In genomic region chr3:143084856-143085731, GRCh38 we compare ENCODE assay signal across 8 cellular contexts. TPM values are rescaled to one million over a fixed set of nuclear protein-coding genes. Genes with fewer than 3 reads are reported as not detected.
A peak's percentile ranks its signal among the peaks of the same experiment; 100 is the strongest.
DNase-seq lines count a peak whose midpoint lies in the region; ATAC-seq, FAIRE-seq and TF ChIP-seq lines count a peak whose summit lies in the region.

No MANE protein-coding gene starts in this region.

- no peaks in the 10 kb centered on the region for H3K9me3 ChIP-seq in endothelial cell of umbilical vein (replicated peaks; ENCODE audit: control insufficient read depth, insufficient read depth, low read length)
- no peaks in the 10 kb centered on the region for H3K9me3 ChIP-seq in SJCRH30 (replicated peaks)

- intact Hi-C loops in endothelial cell of umbilical vein (cut with micrococcal nuclease): no loop called here

- ATAC-seq in GM21515 (IDR thresholded peaks at IDR 0.05; ENCODE audit: unreplicated experiment): peak; percentile 46
- ATAC-seq in HG03457 (IDR thresholded peaks at IDR 0.05; ENCODE audit: unreplicated experiment): no peak

- peak; percentile 85 for FAIRE-seq in endothelial cell of umbilical vein (lab: Jason Lieb, UNC)

- H3K9ac ChIP-seq in endothelial cell of umbilical vein (replicated peaks; ENCODE audit: extremely low read depth, insufficient read depth, low read length): no peak overlapping the region

- no peak overlapping the region for H3K27ac ChIP-seq in endothelial cell of umbilical vein (ENCODE audit: insufficient read depth, low read depth, low read length)
- no peak overlapping the region for H3K27ac ChIP-seq in caudate nucleus (ENCODE audit: low read depth, low read length)
- H3K27ac ChIP-seq in SJCRH30: no peak overlapping the region

- dilution Hi-C loops in endothelial cell of umbilical vein (cut with MboI; ENCODE audit: extremely low pct_ligation_motif_present, low sequenced_read_pairs): no loop called here

- no peak overlapping the region for H3K4me2 ChIP-seq in endothelial cell of umbilical vein (ENCODE audit: insufficient read depth, low read length)

- CTCF ChIA-PET in endothelial cell of umbilical vein (lab: Charles Lee): interaction anchor here (0.6 to 2.0 kb wide), 8 partner anchors 9 to 589 kb away, joined by 3 to 20 read pairs (median 5); no protein-coding TSS in a partner anchor

- no TSS peak for BruUV-seq in endothelial cell of umbilical vein (replicated peaks; lab: Mats Ljungman, UMichigan)

- H3K4me1 ChIP-seq in endothelial cell of umbilical vein (ENCODE audit: control insufficient read depth, extremely low read depth, insufficient read depth, low read length): peaks cover 3% of the 10 kb centered on the region
- H3K4me1 ChIP-seq in SJCRH30: peaks cover 6% of the 10 kb centered on the region; the same call in 1 of the 2 replicates

- H3K36me3 ChIP-seq in endothelial cell of umbilical vein (ENCODE audit: control insufficient read depth in 2 of 2, extremely low read depth in 1 of 2, insufficient read depth in 2 of 2, low read length in 2 of 2) (no peaks in the 10 kb centered on the region), SJCRH30 (no peaks in the 10 kb centered on the region)

- TF ChIP-seq RAD21 in Ishikawa (IDR thresholded peaks at IDR 0.05; ENCODE audit: low read depth): peak; percentile 43

- peak; percentile 92 for TF ChIP-seq EP300 in Ishikawa (IDR thresholded peaks at IDR 0.05; ENCODE audit: borderline replicate concordance)

- no peak for TF ChIP-seq POLR2A in endothelial cell of umbilical vein (IDR thresholded peaks at IDR 0.05; ENCODE audit: low read depth, low read length)

- TF ChIP-seq CTCF in endothelial cell of umbilical vein (IDR thresholded peaks at IDR 0.05; ENCODE audit: extremely low read depth in 1 of 2, insufficient read depth in 1 of 2, low read depth in 1 of 2, low read length in 2 of 2): peak in 1 of 2 donors; percentile 6

- H3K9me1 ChIP-seq in endothelial cell of umbilical vein (replicated peaks; ENCODE audit: control insufficient read depth, extremely low read depth, insufficient read depth, low read length): no peaks in the 10 kb centered on the region

- H3K4me3 ChIP-seq in endothelial cell of umbilical vein (replicated peaks in 1 of 3; ENCODE audit: insufficient read depth in 1 of 3, low read depth in 1 of 3, low read length in 3 of 3) (no peak overlapping the region), SJCRH30 (no peak overlapping the region)

- peak overlapping the region; percentile 92 for H2AFZ ChIP-seq in endothelial cell of umbilical vein (ENCODE audit: low read depth, low read length)

- POLR2A ChIA-PET in endothelial cell of umbilical vein (lab: Charles Lee): no interaction called here

- H3K27me3 ChIP-seq in endothelial cell of umbilical vein (ENCODE audit: control insufficient read depth in 2 of 2, insufficient read depth in 2 of 2, low read length in 2 of 2) (no peaks in the 10 kb centered on the region), SJCRH30 (no peaks in the 10 kb centered on the region)

- H4K20me1 ChIP-seq in endothelial cell of umbilical vein (replicated peaks; ENCODE audit: control insufficient read depth, extremely low read depth, insufficient read depth, low read length): no peaks in the 10 kb centered on the region

- no peaks in the 10 kb centered on the region for H3K79me2 ChIP-seq in endothelial cell of umbilical vein (ENCODE audit: control insufficient read depth, insufficient read depth, low read length)

- DNase-seq in ELR (ENCODE audit: low read depth) (peak; percentile 83), endothelial cell of umbilical vein (ENCODE audit: low read depth, low spot score) (peak; percentile 82), caudate nucleus (lab: John Stamatoyannopoulos, UW) (no peak), SJCRH30 (no peak), cerebellar nuclear complex (lab: John Stamatoyannopoulos, UW) (no peak)

TF ChIP-seq in Ishikawa, 13 proteins besides CTCF, POLR2A, EP300 and RAD21 (continues in another document):
- TF ChIP-seq ZBTB7A (IDR thresholded peaks at IDR 0.05; ENCODE audit: low read depth) (peak; percentile 54; the same call in 1 of the 2 replicates), REST (IDR thresholded peaks at IDR 0.05; ENCODE audit: low read depth) (no peak), MAX (IDR thresholded peaks at IDR 0.05) (peak; percentile 51), FOXM1 (IDR thresholded peaks at IDR 0.05; ENCODE audit: borderline replicate concordance, low read depth) (peak; percentile 69), TAF1 (IDR thresholded peaks at IDR 0.05; ENCODE audit: low read depth) (no peak), EGR1 (IDR thresholded peaks at IDR 0.05) (no peak), NFIC (IDR thresholded peaks at IDR 0.05) (peak; percentile 69), CEBPB (IDR thresholded peaks at IDR 0.05) (peak; percentile 29; the same call in 1 of the 2 replicates)

TF ChIP-seq in endothelial cell of umbilical vein, 7 proteins besides CTCF, POLR2A, EP300 and RAD21:
- TF ChIP-seq EZH2 (IDR thresholded peaks at IDR 0.05; ENCODE audit: borderline replicate concordance, low read depth, low read length, severe bottlenecking): no peak
- peak; percentile 10 for TF ChIP-seq JUN (IDR thresholded peaks at IDR 0.05; ENCODE audit: borderline replicate concordance, insufficient read depth, insufficient read length, low read depth)
- TF ChIP-seq GATA2 (IDR thresholded peaks at IDR 0.05; ENCODE audit: insufficient read depth, insufficient read length, low read depth, low read length): no peak
- peak; percentile 46 for TF ChIP-seq FOS (IDR thresholded peaks at IDR 0.05; ENCODE audit: borderline replicate concordance, insufficient read depth, low read length)
- TF ChIP-seq POLR2AphosphoS5 (IDR thresholded peaks at IDR 0.05; ENCODE audit: insufficient read depth, low read depth, low read length): no peak
- no peak for TF ChIP-seq MAX (IDR thresholded peaks at IDR 0.05; ENCODE audit: insufficient read depth, insufficient read length)
- no peak for TF ChIP-seq MYC (IDR thresholded peaks at IDR 0.05; ENCODE audit: low read depth, low read length)

RNA-seq across cellular contexts. Expression of gene CHST2, which starts 34.5 kb away (rescaled TPM):
- 2.5 and 6.5 TPM in 2 replicates for total RNA-seq in endothelial cell of umbilical vein
- 4.3 and 5.2 TPM in 2 replicates for polyA plus RNA-seq in endothelial cell of umbilical vein
- polyA plus RNA-seq in endothelial cell of umbilical vein (2011; cell fraction: cytosol; rRNA removed): 2.4 and 3.8 TPM in 2 replicates
- polyA plus RNA-seq in endothelial cell of umbilical vein (2011; cell fraction: nucleus; rRNA removed): 2.0 and 2.8 TPM in 2 replicates
- polyA plus RNA-seq in endothelial cell of umbilical vein (2012): 9.8 and 10.6 TPM in 2 replicates
- polyA minus RNA-seq in endothelial cell of umbilical vein: 3.1 and 3.8 TPM in 2 replicates
- polyA minus RNA-seq in endothelial cell of umbilical vein (2011; cell fraction: cytosol; rRNA and poly(A)+ RNA removed): not detected
- 1.4 and 3.0 TPM in 2 replicates for polyA minus RNA-seq in endothelial cell of umbilical vein (2011; cell fraction: nucleus; rRNA and poly(A)+ RNA removed)
- 2.3 and 2.6 TPM in 2 replicates for total RNA-seq in SJCRH30 (2014; rRNA removed; shearing (Covaris generic))

Comparison
In these comparisons a context has a peak if more than half of its experiments do, and no peak if none do; other contexts are left out.
1. DNase-seq: peak in ELR (single experiment) and endothelial cell of umbilical vein (single experiment); none in caudate nucleus (0 of 61), SJCRH30 (0 of 2) and cerebellar nuclear complex (0 of 2).